Comparison of ENCODE assay signal across 12 cellular contexts in the genomic region with DNA sequence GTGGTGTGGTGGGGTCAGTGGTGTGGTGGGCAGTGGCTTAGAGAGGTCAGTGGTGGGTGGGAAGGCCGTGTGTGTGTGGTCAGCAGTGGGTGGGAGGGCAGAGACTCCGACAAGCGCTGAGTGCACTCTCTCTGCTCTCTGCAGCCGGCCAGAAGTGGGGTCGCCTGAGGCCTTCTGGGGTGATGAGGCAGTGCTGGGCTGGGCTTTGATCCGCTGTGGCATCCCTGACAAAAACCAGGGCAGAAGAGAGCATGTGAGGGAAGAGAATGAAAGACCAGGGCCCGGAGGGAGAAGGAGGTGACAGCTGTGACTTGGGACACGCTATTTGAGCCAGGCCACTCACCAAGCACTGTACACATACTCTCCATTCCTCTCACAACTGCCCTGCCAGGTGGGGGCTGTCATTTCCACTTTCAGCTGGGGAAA. TPM values are rescaled to one million over a fixed set of nuclear protein-coding genes. Genes with fewer than 3 reads are reported as not detected.
"Had no signal": no experiment of that assay in that cellular context is flagged by ENCODE, and none has a peak within 500 bp of the region (broad histone marks: within the 10 kb centered on the region; RNA-seq: fewer than 3 reads in every experiment).

No MANE protein-coding gene starts in this region.

- H3K36me3 Mint-ChIP-seq: T-cell had no signal

- H3K9me3 ChIP-seq: adrenal gland, colonic mucosa, right atrium auricular region had no signal

- H3K27me3 Mint-ChIP-seq: activated T-helper 17 cell treated with anti-CD3 and anti-CD28 coated beads, Interleukin-2, amount 50 U/mL, for 72 hours; T-cell; type B pancreatic cell had no signal

- H3K4me1 ChIP-seq: colonic mucosa had no signal

- H3K27ac Mint-ChIP-seq: activated naive CD4-positive, alpha-beta T cell treated with anti-CD3 and anti-CD28 coated beads for 36 hours; activated T-helper 17 cell treated with anti-CD3 and anti-CD28 coated beads, Interleukin-2, amount 50 U/mL, for 72 hours; T-cell; type B pancreatic cell had no signal

- H3K4me3 Mint-ChIP-seq: activated naive CD4-positive, alpha-beta T cell treated with anti-CD3 and anti-CD28 coated beads for 36 hours; activated T-helper 17 cell treated with anti-CD3 and anti-CD28 coated beads, Interleukin-2, amount 50 U/mL, for 72 hours; T-cell; type B pancreatic cell had no signal

- H3K9me3 Mint-ChIP-seq: activated naive CD4-positive, alpha-beta T cell treated with anti-CD3 and anti-CD28 coated beads for 36 hours; activated T-helper 17 cell treated with anti-CD3 and anti-CD28 coated beads, Interleukin-2, amount 50 U/mL, for 72 hours; T-cell; type B pancreatic cell had no signal

- H3K36me3 ChIP-seq: adrenal gland, colonic mucosa, right atrium auricular region had no signal

- H3K27me3 ChIP-seq: adrenal gland, colonic mucosa, right atrium auricular region had no signal

- DNase-seq: activated CD4-positive, alpha-beta T cell treated with anti-CD3 and anti-CD28 coated beads, Interleukin-2, amount 50 U/mL, for 1 hour; activated naive CD4-positive, alpha-beta T cell treated with anti-CD3 and anti-CD28 coated beads for 36 hours; colonic mucosa; glutamatergic neuron; T-cell; T-helper 9 cell had no signal

- H3K27ac ChIP-seq: colonic mucosa, right atrium auricular region, SK-N-MC had no signal

- H3K4me3 ChIP-seq: adrenal gland, colonic mucosa, right atrium auricular region, SK-N-MC had no signal

RNA-seq across cellular contexts. Expression of gene NKD1, which starts 50.8 kb away (rescaled TPM):
- total RNA-seq: fibroblast of villous mesenchyme had no signal
